Comparison of ENCODE assay signal across 1 cellular context in genomic region chr16:86501989-86502855, GRCh38.
TF ChIP-seq lines count a peak whose summit lies in the region.

No MANE protein-coding gene starts in this region.

TF ChIP-seq in GM23338, 12 proteins besides CTCF, POLR2A, EP300 and RAD21 (continued from another document):
- no peak for TF ChIP-seq REST (IDR thresholded peaks at IDR 0.05; ENCODE audit: unreplicated experiment)
